Comparison of ENCODE assay signal across 25 cellular contexts in the genomic region with DNA sequence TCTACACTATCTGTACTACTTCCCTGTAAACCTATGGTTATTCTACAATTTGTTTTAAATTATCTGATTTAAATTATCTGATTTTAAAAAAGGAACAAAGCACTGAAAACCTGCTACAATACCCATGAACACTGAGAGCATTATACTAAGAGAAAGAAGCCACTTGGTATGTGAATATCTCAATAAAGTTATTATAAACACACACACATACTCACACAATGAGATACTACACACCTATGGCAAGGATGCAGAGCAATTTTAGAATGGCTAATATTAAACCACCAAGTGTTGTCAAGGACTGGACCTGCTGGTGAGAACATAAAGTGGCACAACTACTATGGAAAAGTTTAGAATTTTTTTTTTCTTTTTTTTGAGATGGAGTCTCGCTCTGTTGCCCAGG.
"Had no signal": no experiment of that assay in that cellular context is flagged by ENCODE, and none has a peak within 500 bp of the region (broad histone marks: within the 10 kb centered on the region; RNA-seq: fewer than 3 reads in every experiment).

No MANE protein-coding gene starts in this region.

- H3K27ac ChIP-seq: neutrophil, pancreas, psoas muscle, right lobe of liver, sigmoid colon, stomach, thoracic aorta, thyroid gland, tibial nerve, upper lobe of left lung, vagina had no signal

- H3K4me3 ChIP-seq: pancreas, psoas muscle, right lobe of liver, sigmoid colon, stomach, thoracic aorta, thyroid gland, tibial nerve, upper lobe of left lung, vagina had no signal

- H3K27me3 ChIP-seq: neutrophil, pancreas, right lobe of liver, sigmoid colon, stomach, thyroid gland, tibial nerve, upper lobe of left lung, vagina had no signal

- H3K36me3 ChIP-seq: neutrophil, pancreas, right lobe of liver, sigmoid colon, stomach, thoracic aorta, thyroid gland, tibial nerve, upper lobe of left lung, vagina had no signal

- ATAC-seq: natural killer cell treated with Interleukin-12 subunit alpha and Interleukin-12 subunit beta and Interleukin-15 and Interleukin-18, amount 100 ng/mL, for 72 hours; pancreas; psoas muscle; right cardiac atrium; right lobe of liver; stimulated activated effector memory CD8-positive, alpha-beta T cell treated with anti-CD3 and anti-CD28 coated beads, Interleukin-12 subunit alpha, Interleukin-12 subunit beta, amount 100 ng/mL, for 72 hours; stimulated activated naive B cell treated with anti-CD40 and anti-IgM and Interleukin-4, amounts not matched to agents 10 μg/mL and 1 μg/mL and 100 μg/mL, for 72 hours had no signal

- H3K4me1 ChIP-seq: psoas muscle, right lobe of liver, thyroid gland, tibial nerve, upper lobe of left lung, vagina had no signal

- H3K9me3 ChIP-seq: neutrophil, pancreas, psoas muscle, right lobe of liver, sigmoid colon, stomach, thoracic aorta, thyroid gland, tibial nerve, upper lobe of left lung, vagina had no signal

- FAIRE-seq: pancreas, small intestine, urothelium cell line had no signal

- DNase-seq: nephron progenitor cell; nucleus accumbens; pancreas; psoas muscle; right cardiac atrium; right lobe of liver; sigmoid colon; small intestine; stimulated activated CD4-positive, alpha-beta T cell treated with anti-CD3 and anti-CD28 coated beads, Interleukin-15, amount 100 ng/mL, for 24 hours; stimulated activated CD4-positive, alpha-beta T cell treated with anti-CD3 and anti-CD28 coated beads, Interleukin-2, amount 100 ng/mL, for 24 hours; stimulated activated CD4-positive, alpha-beta T cell treated with anti-CD3 and anti-CD28 coated beads, Interleukin-2, amount 100 ng/mL, for 48 hours; stimulated activated CD4-positive, alpha-beta T cell treated with anti-CD3 and anti-CD28 coated beads, Interleukin-4, amount 100 ng/mL, for 24 hours; stimulated activated naive B cell treated with anti-CD40 and anti-IgM and Interleukin-4, amounts not matched to agents 10 μg/mL and 1 μg/mL and 100 μg/mL, for 72 hours; stimulated activated naive CD4-positive, alpha-beta T cell treated with Interleukin-2 at 50 U/mL for 16 hours; stomach; thyroid gland; trophoblast cell; upper lobe of left lung had no signal
